ENCODE assay signal across 20 cellular contexts in genomic region chr12:107331471-107331870, GRCh38.
"Had no signal": no experiment of that assay in that cellular context is flagged by ENCODE, and none has a peak within 500 bp of the region (broad histone marks: within the 10 kb centered on the region; RNA-seq: fewer than 3 reads in every experiment).

No MANE protein-coding gene starts in this region.

- H3K36me3 Mint-ChIP-seq: memory B cell, natural killer cell had no signal

- H3K4me3 Mint-ChIP-seq: activated naive CD8-positive, alpha-beta T cell treated with anti-CD3 and anti-CD28 coated beads, Interleukin-2, amount 10 ng/mL, durations not matched to agents 7 days and 5 days; immature natural killer cell; memory B cell; natural killer cell; stimulated activated effector memory CD8-positive, alpha-beta T cell treated with anti-CD3 and anti-CD28 coated beads, Interleukin-12 subunit alpha, Interleukin-12 subunit beta, amount 100 ng/mL, for 72 hours had no signal

- H3K4me2 ChIP-seq: smooth muscle cell had no signal

- ATAC-seq: body of pancreas, left ventricle myocardium superior, right lobe of liver had no signal

- DNase-seq: activated CD4-positive, alpha-beta T cell treated with anti-CD3 and anti-CD28 coated beads, Interleukin-2, amount 50 U/mL, for 1 hour; activated CD8-positive, alpha-beta memory T cell treated with anti-CD3 and anti-CD28 coated beads for 24 hours; activated CD8-positive, alpha-beta memory T cell treated with anti-CD3 and anti-CD28 coated beads, Interleukin-2, amount 50 U/mL, for 48 hours; activated naive CD8-positive, alpha-beta T cell treated with anti-CD3 and anti-CD28 coated beads, Interleukin-2, amount 10 ng/mL, durations not matched to agents 7 days and 5 days; body of pancreas; dermis blood vessel endothelial cell; effector memory CD4-positive, alpha-beta T cell; esophagus squamous epithelium; immature natural killer cell; kidney glomerular epithelial cell; left ventricle myocardium superior; natural killer cell; right lobe of liver; stimulated activated CD4-positive, alpha-beta T cell treated with anti-CD3 and anti-CD28 coated beads, Interleukin-4, amount 100 ng/mL, for 24 hours; T1000 had no signal

- H3K27ac ChIP-seq: body of pancreas, parathyroid adenoma, right lobe of liver, thyroid gland had no signal

- H3K36me3 ChIP-seq: esophagus squamous epithelium, right lobe of liver, thyroid gland had no signal

- H3K9ac ChIP-seq: parathyroid adenoma had no signal

- H2AFZ ChIP-seq: parathyroid adenoma had no signal

- H3K4me1 Mint-ChIP-seq: memory B cell had no signal

- H3K27ac Mint-ChIP-seq: activated naive CD8-positive, alpha-beta T cell treated with anti-CD3 and anti-CD28 coated beads, Interleukin-2, amount 10 ng/mL, durations not matched to agents 7 days and 5 days; immature natural killer cell; memory B cell; natural killer cell; stimulated activated effector memory CD8-positive, alpha-beta T cell treated with anti-CD3 and anti-CD28 coated beads, Interleukin-12 subunit alpha, Interleukin-12 subunit beta, amount 100 ng/mL, for 72 hours had no signal

- H3K9me3 ChIP-seq: body of pancreas, esophagus squamous epithelium, right lobe of liver, thyroid gland had no signal

- H3K27me3 ChIP-seq: body of pancreas, right lobe of liver, thyroid gland had no signal

- H3K4me1 ChIP-seq: body of pancreas, right lobe of liver had no signal

- H3K4me3 ChIP-seq: body of pancreas, esophagus squamous epithelium, right lobe of liver, smooth muscle cell, thyroid gland had no signal

- H3K9me3 Mint-ChIP-seq: activated naive CD8-positive, alpha-beta T cell treated with anti-CD3 and anti-CD28 coated beads, Interleukin-2, amount 10 ng/mL, durations not matched to agents 7 days and 5 days; natural killer cell; stimulated activated effector memory CD8-positive, alpha-beta T cell treated with anti-CD3 and anti-CD28 coated beads, Interleukin-12 subunit alpha, Interleukin-12 subunit beta, amount 100 ng/mL, for 72 hours had no signal

- H3K27me3 Mint-ChIP-seq: activated naive CD8-positive, alpha-beta T cell treated with anti-CD3 and anti-CD28 coated beads, Interleukin-2, amount 10 ng/mL, durations not matched to agents 7 days and 5 days had no signal
